Comparison of ENCODE assay signal across 32 cellular contexts in the genomic region with DNA sequence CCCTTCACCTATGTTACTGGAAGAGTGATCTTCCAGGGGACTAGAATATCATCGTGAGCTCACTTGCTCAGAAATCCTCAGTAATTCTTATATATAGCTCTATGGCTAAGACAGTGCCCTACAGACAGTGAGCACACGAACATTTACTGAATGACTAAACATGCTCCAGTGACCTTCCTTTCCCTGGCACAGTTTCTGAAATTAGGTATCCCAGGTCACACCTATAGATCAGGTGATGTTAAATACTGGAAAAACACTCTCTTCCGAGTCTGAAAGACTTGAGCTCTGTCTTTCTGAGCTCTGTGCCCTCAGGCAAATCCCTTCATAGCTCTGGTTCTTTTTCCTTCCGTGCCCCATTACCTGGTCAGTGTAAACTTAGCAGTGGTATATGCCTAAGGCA.
"Had no signal": no experiment of that assay in that cellular context is flagged by ENCODE, and none has a peak within 500 bp of the region (broad histone marks: within the 10 kb centered on the region; RNA-seq: fewer than 3 reads in every experiment).

No MANE protein-coding gene starts in this region.

- H3K36me3 Mint-ChIP-seq: activated naive CD8-positive, alpha-beta T cell treated with anti-CD3 and anti-CD28 coated beads, Interleukin-2, amount 10 ng/mL, durations not matched to agents 7 days and 5 days; IgD-negative memory B cell; T-cell had no signal

- H3K4me2 ChIP-seq: KMS-11 had no signal

- H3K27me3 ChIP-seq: adrenal gland, ascending aorta, body of pancreas, MG63, Peyer's patch had no signal

- H3K4me1 Mint-ChIP-seq: activated B cell treated with CpG ODN at 0.5 μM for 24 hours; activated CD4-positive, alpha-beta T cell treated with anti-CD3 and anti-CD28 coated beads, Interleukin-2, amount 10 ng/mL, durations not matched to agents 24 days and 14 days; activated naive CD8-positive, alpha-beta T cell treated with anti-CD3 and anti-CD28 coated beads, Interleukin-2, amount 10 ng/mL, durations not matched to agents 7 days and 5 days; IgD-negative memory B cell; T-cell had no signal

- H3K9me3 ChIP-seq: adrenal gland, ascending aorta, body of pancreas, MG63, Peyer's patch had no signal

- ATAC-seq: body of pancreas, T-cell had no signal

- H3K27ac ChIP-seq: adrenal gland, ascending aorta, body of pancreas, KMS-11, Peyer's patch, RWPE1, SK-N-MC had no signal

- H3K4me3 ChIP-seq: adrenal gland, ascending aorta, body of pancreas, MG63, Peyer's patch, SK-N-MC had no signal

- H3K27ac Mint-ChIP-seq: activated B cell treated with CpG ODN at 0.5 μM for 24 hours; activated CD4-positive, alpha-beta T cell treated with anti-CD3 and anti-CD28 coated beads, Interleukin-2, amount 10 ng/mL, durations not matched to agents 24 days and 14 days; activated naive CD8-positive, alpha-beta T cell treated with anti-CD3 and anti-CD28 coated beads, Interleukin-2, amount 10 ng/mL, durations not matched to agents 7 days and 5 days; activated T-helper 2 cell treated with anti-CD3 and anti-CD28 coated beads, Interferon-gamma antibody, Interleukin-2, Interleukin-4, amounts not matched to agents 10 μg/mL and 5 μg/mL and 100 μg/mL, durations not matched to agents 14 hours and 24 hours and 36 hours; IgD-negative memory B cell; T-cell had no signal

- H3K4me3 Mint-ChIP-seq: activated B cell treated with CpG ODN at 0.5 μM for 24 hours; activated CD4-positive, alpha-beta T cell treated with anti-CD3 and anti-CD28 coated beads, Interleukin-2, amount 10 ng/mL, durations not matched to agents 24 days and 14 days; activated naive CD8-positive, alpha-beta T cell treated with anti-CD3 and anti-CD28 coated beads, Interleukin-2, amount 10 ng/mL, durations not matched to agents 7 days and 5 days; IgD-negative memory B cell; T-cell had no signal

- H3K9me3 Mint-ChIP-seq: activated B cell treated with CpG ODN at 0.5 μM for 24 hours; activated CD4-positive, alpha-beta T cell treated with anti-CD3 and anti-CD28 coated beads, Interleukin-2, amount 10 ng/mL, durations not matched to agents 24 days and 14 days; activated naive CD8-positive, alpha-beta T cell treated with anti-CD3 and anti-CD28 coated beads, Interleukin-2, amount 10 ng/mL, durations not matched to agents 7 days and 5 days; activated T-helper 2 cell treated with anti-CD3 and anti-CD28 coated beads, Interferon-gamma antibody, Interleukin-2, Interleukin-4, amounts not matched to agents 10 μg/mL and 5 μg/mL and 100 μg/mL, durations not matched to agents 14 hours and 24 hours and 36 hours; IgD-negative memory B cell; T-cell had no signal

- H3K4me1 ChIP-seq: adrenal gland, ascending aorta, Peyer's patch had no signal

- DNase-seq: activated B cell treated with CpG ODN at 0.5 μM for 24 hours; activated CD4-positive, alpha-beta T cell treated with anti-CD3 and anti-CD28 coated beads for 1 hour; activated CD4-positive, alpha-beta T cell treated with anti-CD3 and anti-CD28 coated beads, Interleukin-2, amount 10 ng/mL, durations not matched to agents 24 days and 14 days; activated CD4-positive, alpha-beta T cell treated with anti-CD3 and anti-CD28 coated beads, Interleukin-2, amount 50 U/mL, for 48 hours; activated CD8-positive, alpha-beta memory T cell treated with anti-CD3 and anti-CD28 coated beads for 24 hours; activated gamma-delta T cell treated with Interleukin-2 at 50 U/mL for 16 hours; activated naive CD4-positive, alpha-beta T cell treated with anti-CD3 and anti-CD28 coated beads, Interleukin-2, amount 50 U/mL, for 16 hours; activated naive CD8-positive, alpha-beta T cell treated with anti-CD3 and anti-CD28 coated beads, Interleukin-2, amount 10 ng/mL, durations not matched to agents 7 days and 5 days; activated T-cell treated with anti-CD3 and anti-CD28 coated beads, Interleukin-2, amount 50 U/mL, for 48 hours; adrenal gland; body of pancreas; MG63; MV-4-11; NCI-H1092 treated with DMSO at 0.1 percent for 48 hours; NCI-H1436; NCI-H1694 treated with DMSO at 0.1 percent for 48 hours; NCI-H2029 treated with DMSO at 0.1 percent for 48 hours; NCI-H345; NCI-H510A; NCI-H526 treated with DMSO at 0.1 percent for 48 hours; NCI-H82; Peyer's patch; SHP77 treated with DMSO at 0.1 percent for 48 hours; T-cell; T-helper 2 cell; T1000 had no signal

- H3K36me3 ChIP-seq: adrenal gland, ascending aorta, MG63, Peyer's patch had no signal
